Comparison of ENCODE assay signal across 1 cellular context in genomic region chr6:89302195-89302770, GRCh38.
TF ChIP-seq lines count a peak whose summit lies in the region.

No MANE protein-coding gene starts in this region.

TF ChIP-seq in H1, 55 proteins besides CTCF, POLR2A, EP300 and RAD21 (continued from another document):
- TF ChIP-seq TAF7 (optimal IDR thresholded peaks at IDR 0.05; ENCODE audit: borderline replicate concordance, low read depth, low read length) (no peak), EGR1 (IDR thresholded peaks at IDR 0.05; ENCODE audit: borderline replicate concordance, low read depth, low read length) (no peak), CTBP2 (IDR thresholded peaks at IDR 0.05; ENCODE audit: borderline replicate concordance, insufficient read depth, insufficient read length, low read length) (no peak), TCF12 (IDR thresholded peaks at IDR 0.05; ENCODE audit: low read depth, low read length) (no peak), SIN3A (conservative IDR thresholded peaks at IDR 0.05 in 1 of 2, IDR thresholded peaks at IDR 0.05 in 1 of 2; ENCODE audit: low read depth in 1 of 2, low read length in 2 of 2) (no peak), RBBP5 (IDR thresholded peaks at IDR 0.05; ENCODE audit: borderline replicate concordance, low read depth, low read length) (no peak)
